ENCODE assay signal across 8 cellular contexts in the genomic region with DNA sequence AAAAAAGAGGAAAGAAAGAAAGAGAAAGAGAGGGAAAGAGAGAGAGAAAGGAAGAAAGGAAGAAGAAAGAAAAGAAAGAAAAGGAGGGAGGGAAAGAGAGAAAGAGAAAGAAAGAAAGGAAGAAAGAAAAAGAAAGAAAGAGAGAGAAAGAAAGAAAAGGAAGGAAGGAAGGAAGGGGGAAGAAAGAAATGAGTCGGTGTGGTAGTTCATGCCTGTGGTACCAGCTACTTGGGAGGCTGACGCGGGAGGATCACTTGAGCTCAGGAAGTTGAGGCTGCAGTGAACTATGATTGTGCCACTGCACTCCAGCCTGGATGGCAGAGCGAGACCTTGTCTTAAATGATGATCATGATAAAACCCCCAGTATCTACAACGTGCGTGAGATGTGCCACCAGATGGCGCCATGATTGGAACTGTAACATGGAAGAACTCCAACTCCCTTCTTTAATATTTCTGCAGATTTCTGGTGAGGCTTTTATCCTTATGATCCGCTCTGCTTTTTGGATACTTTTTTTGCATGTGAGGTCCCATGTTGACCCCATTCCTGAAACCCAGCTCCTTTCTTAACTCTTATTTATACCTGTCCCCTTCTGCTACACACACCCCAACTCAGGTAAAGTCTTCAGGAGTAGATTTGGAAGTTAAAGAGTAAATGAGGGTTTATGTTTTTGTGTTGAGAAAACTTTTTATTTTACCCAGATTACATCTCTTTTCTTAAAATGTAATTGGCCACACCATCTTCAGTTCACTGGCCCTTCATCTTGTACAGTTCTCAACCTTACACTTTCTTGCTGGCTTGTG. TPM values are rescaled to one million over a fixed set of nuclear protein-coding genes. Genes with fewer than 3 reads are reported as not detected.
DNase-seq lines count a peak whose midpoint lies in the region; ATAC-seq and TF ChIP-seq lines count a peak whose summit lies in the region.

No MANE protein-coding gene starts in this region.

- peak; percentile 24 to 68 (median 40) for TF ChIP-seq CTCF in gastrocnemius medialis (IDR thresholded peaks at IDR 0.05 in 4 of 5, conservative IDR thresholded peaks at IDR 0.05 in 1 of 5)

- 17% methylated on average over 8 of the region's 8 CpGs for WGBS in right cardiac atrium

- TF ChIP-seq POLR2A in gastrocnemius medialis (IDR thresholded peaks at IDR 0.05) = no peak

- no peaks in the 10 kb centered on the region for H3K36me3 ChIP-seq in gastrocnemius medialis

- in situ Hi-C loops in gastrocnemius medialis (cut with MboI; ENCODE audit: low sequenced_read_pairs in 4 of 4) = loop anchor here in 2 of 4 donors (5.0 to 10.0 kb wide), 2 partner anchors 161 to 164 kb away; no protein-coding TSS in a partner anchor

- H3K27ac ChIP-seq in right cardiac atrium (ENCODE audit: low read length) (no peak overlapping the region), gastrocnemius medialis (no peak overlapping the region)

- intact Hi-C loops in right cardiac atrium (cut with DNase I) = loop anchor here in 1 of 4 donors (10.0 kb wide), 1 partner anchor 74 kb away; no protein-coding TSS in a partner anchor
- intact Hi-C loops in gastrocnemius medialis (cut with DNase I; ENCODE audit: low total_unique reads) = loop anchor here (1.0 to 2.0 kb wide), 2 partner anchors 78 to 160 kb away; no protein-coding TSS in a partner anchor

- H3K4me1 ChIP-seq in right cardiac atrium (ENCODE audit: control insufficient read depth, insufficient read depth, low read length) (no peaks in the 10 kb centered on the region), gastrocnemius medialis (no peaks in the 10 kb centered on the region)

- no peak for ATAC-seq in right cardiac atrium
- peak; percentile 50 to 58 for ATAC-seq in gastrocnemius medialis
- no peak for ATAC-seq in GM19395 (IDR thresholded peaks at IDR 0.05; ENCODE audit: unreplicated experiment)

- H3K9me3 ChIP-seq in right cardiac atrium (ENCODE audit: control insufficient read depth, low read length) (no peaks in the 10 kb centered on the region), gastrocnemius medialis (no peaks in the 10 kb centered on the region)

- DNase-seq in SIG-M5 treated with dmso at 0.1 percent for 504 hours (lab: John Stamatoyannopoulos, UW; ENCODE audit: unreplicated experiment) (peak; percentile 71), SIG-M5 (lab: John Stamatoyannopoulos, UW) (no peak), NCI-H1048 (lab: John Stamatoyannopoulos, UW) (peak; percentile 11), T follicular helper cell (ENCODE audit: low read depth) (peak; percentile 62), right cardiac atrium (peak; percentile 61 to 85 (median 77)), gastrocnemius medialis (peak; percentile 33 to 47)
- DNase-seq in activated naive CD8-positive, alpha-beta T cell treated with anti-CD3 and anti-CD28 coated beads, Interleukin-2, amount 50 U/mL, for 16 hours (ENCODE audit: low read depth, low spot score) = peak; percentile 30

- no peaks in the 10 kb centered on the region for H3K27me3 ChIP-seq in right cardiac atrium (ENCODE audit: control insufficient read depth, insufficient read depth)
- H3K27me3 ChIP-seq in gastrocnemius medialis = peaks cover 0 to 2% (median 0%) of the 10 kb centered on the region in 3 donors

- no peak overlapping the region for H3K4me3 ChIP-seq in right cardiac atrium (ENCODE audit: low read length)
- no peak overlapping the region for H3K4me3 ChIP-seq in gastrocnemius medialis

RNA-seq across cellular contexts. Expression of gene RNASE10, which starts 25.6 kb away (rescaled TPM):
- total RNA-seq in right cardiac atrium (under 1 TPM in 3 of 4 donors, not detected in 1; 0.21 to 0.31 (median 0.26) TPM), gastrocnemius medialis (not detected)
- polyA plus RNA-seq in right cardiac atrium = not detected

RNA-seq across cellular contexts. Expression of gene RNASE9, which starts 29.9 kb away (rescaled TPM):
- total RNA-seq in right cardiac atrium (not detected), gastrocnemius medialis (not detected)
- polyA plus RNA-seq in right cardiac atrium = not detected

RNA-seq across cellular contexts. Expression of gene RNASE11, which starts 56.8 kb away (rescaled TPM):
- not detected for total RNA-seq in right cardiac atrium
- polyA plus RNA-seq in right cardiac atrium = not detected
- total RNA-seq in gastrocnemius medialis = not detected

Comparison
In these comparisons a context has a peak if more than half of its experiments do, and no peak if none do; other contexts are left out.
1. ATAC-seq: peak in gastrocnemius medialis (2 of 2); none in right cardiac atrium (0 of 2) and GM19395 (single experiment).